Comparison of ENCODE assay signal across 22 cellular contexts in genomic region chr7:132377703-132378584, GRCh38.
"Had no signal": no experiment of that assay in that cellular context is flagged by ENCODE, and none has a peak within 500 bp of the region (broad histone marks: within the 10 kb centered on the region; RNA-seq: fewer than 3 reads in every experiment).

No MANE protein-coding gene starts in this region.

- H3K9me3 ChIP-seq: adrenal gland, psoas muscle, tibial artery had no signal

- H3K4me3 Mint-ChIP-seq: naive thymus-derived CD8-positive, alpha-beta T cell; stimulated activated effector memory CD8-positive, alpha-beta T cell treated with anti-CD3 and anti-CD28 coated beads, Interleukin-12 subunit alpha, Interleukin-12 subunit beta, amount 100 ng/mL, for 72 hours had no signal

- H3K4me3 ChIP-seq: adrenal gland, coronary artery, lung, psoas muscle, tibial artery had no signal

- H3K4me1 ChIP-seq: foreskin keratinocyte, psoas muscle had no signal

- DNase-seq: activated CD4-positive, alpha-beta T cell treated with anti-CD3 and anti-CD28 coated beads, Interleukin-2, amount 50 U/mL, for 4 hours; activated CD4-positive, CD25-positive, alpha-beta regulatory T cell treated with anti-CD3 and anti-CD28 coated beads, Interleukin-2, amount 50 U/mL, for 72 hours; activated naive CD4-positive, alpha-beta T cell treated with anti-CD3 and anti-CD28 coated beads, Interleukin-2, amount 50 U/mL, for 16 hours; activated T-cell treated with anti-CD3 and anti-CD28 coated beads, Interleukin-2, amount 50 U/mL, for 1 hour; adrenal gland; central memory CD4-positive, alpha-beta T cell; effector CD8-positive, alpha-beta T cell; foreskin keratinocyte; glutamatergic neuron; kidney glomerular epithelial cell; naive thymus-derived CD8-positive, alpha-beta T cell; psoas muscle; SHP77 treated with DMSO at 0.1 percent for 48 hours; stimulated activated CD4-positive, alpha-beta T cell treated with anti-CD3 and anti-CD28 coated beads, Interleukin-12 subunit alpha, Interleukin-12 subunit beta, amount 100 ng/mL, for 4 hours; stimulated activated CD4-positive, alpha-beta T cell treated with anti-CD3 and anti-CD28 coated beads, Interleukin-2, amount 100 ng/mL, for 24 hours; T-helper 1 cell; T1000; tibial artery had no signal

- H3K9me3 Mint-ChIP-seq: naive thymus-derived CD8-positive, alpha-beta T cell; stimulated activated effector memory CD8-positive, alpha-beta T cell treated with anti-CD3 and anti-CD28 coated beads, Interleukin-12 subunit alpha, Interleukin-12 subunit beta, amount 100 ng/mL, for 72 hours had no signal

- H3K36me3 ChIP-seq: adrenal gland, tibial artery had no signal

- H3K4me1 Mint-ChIP-seq: stimulated activated effector memory CD8-positive, alpha-beta T cell treated with anti-CD3 and anti-CD28 coated beads, Interleukin-12 subunit alpha, Interleukin-12 subunit beta, amount 100 ng/mL, for 72 hours had no signal

- ATAC-seq: foreskin keratinocyte; naive thymus-derived CD8-positive, alpha-beta T cell; psoas muscle; SK-N-SH treated with all-trans-retinoic acid at 6 μM for 48 hours; stimulated activated effector memory CD8-positive, alpha-beta T cell treated with anti-CD3 and anti-CD28 coated beads, Interleukin-12 subunit alpha, Interleukin-12 subunit beta, amount 100 ng/mL, for 72 hours had no signal

- H3K27ac ChIP-seq: foreskin keratinocyte, psoas muscle, tibial artery had no signal

- H3K27ac Mint-ChIP-seq: stimulated activated effector memory CD8-positive, alpha-beta T cell treated with anti-CD3 and anti-CD28 coated beads, Interleukin-12 subunit alpha, Interleukin-12 subunit beta, amount 100 ng/mL, for 72 hours had no signal

- H3K27me3 ChIP-seq: adrenal gland, foreskin keratinocyte, tibial artery had no signal
